8 cellular contexts compared by ENCODE assay signal in the genomic region with DNA sequence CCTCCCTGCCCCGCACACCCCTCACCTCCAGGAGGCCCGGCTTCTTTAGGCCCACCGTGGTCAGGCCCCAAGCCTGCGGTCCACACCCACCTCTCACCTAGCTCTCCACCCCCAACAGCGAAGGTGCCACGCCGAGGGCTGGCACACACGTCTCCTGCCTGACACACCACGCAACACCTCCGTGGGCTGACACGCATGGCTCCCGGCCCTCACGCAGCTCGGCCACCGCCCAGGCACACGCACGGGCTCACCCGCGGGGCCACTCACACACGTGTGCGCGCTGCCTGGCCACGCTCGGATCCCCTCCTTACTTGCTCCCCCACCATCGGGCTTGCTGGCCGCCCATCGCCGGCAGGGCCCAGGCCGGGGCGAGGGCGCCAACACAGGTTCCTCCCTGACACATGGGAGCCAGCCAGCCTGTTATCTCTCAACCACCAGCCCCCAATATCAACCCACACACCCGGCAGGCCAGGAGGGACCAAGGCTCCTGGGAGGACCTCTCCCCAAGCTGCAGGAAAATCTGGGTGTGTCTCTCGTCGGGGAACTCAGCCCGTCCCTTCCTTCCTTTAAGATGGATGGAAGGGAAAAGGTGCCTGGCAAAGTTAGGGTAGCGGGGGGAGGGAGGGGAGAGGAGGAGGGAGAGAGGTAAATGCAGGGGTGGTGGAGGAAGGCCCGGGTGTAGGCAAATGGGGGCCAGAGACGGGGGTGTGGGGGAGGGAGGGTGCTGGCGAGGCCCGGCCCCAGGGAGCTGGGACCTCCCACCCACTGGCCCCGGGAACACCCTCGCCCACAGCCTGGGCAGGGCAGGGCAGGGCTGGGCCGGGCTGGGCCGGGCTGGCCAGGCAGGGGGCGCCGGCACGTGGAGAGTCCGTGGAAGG. TPM values are rescaled to one million over a fixed set of nuclear protein-coding genes. Genes with fewer than 3 reads are reported as not detected.
DNase-seq lines count a peak whose midpoint lies in the region; ATAC-seq and TF ChIP-seq lines count a peak whose summit lies in the region.

No MANE protein-coding gene starts in this region.

- H3K4me1 ChIP-seq in iPS-15b (ENCODE audit: control insufficient read depth, insufficient read depth, low read length) (peaks cover 7% of the 10 kb centered on the region), smooth muscle cell (ENCODE audit: low read depth) (peaks cover 14% of the 10 kb centered on the region)

- TF ChIP-seq CTCF in smooth muscle cell (IDR thresholded peaks at IDR 0.05; ENCODE audit: borderline replicate concordance, insufficient read depth, poor library complexity, severe bottlenecking): no peak

- H3K4me3 ChIP-seq in iPS-15b (ENCODE audit: low read depth, low read length) (peak overlapping the region; percentile 84), smooth muscle cell (peak overlapping the region; percentile 70)

- 4% methylated on average over 29 of the region's 48 CpGs for WGBS in smooth muscle cell (ENCODE audit: low lambda C conversion rate)

- H3K9ac ChIP-seq in iPS-15b (ENCODE audit: low read depth, low read length) (peak overlapping the region; percentile 47), smooth muscle cell (ENCODE audit: low read depth) (peak overlapping the region; percentile 30)

- peaks cover 25% of the 10 kb centered on the region for H4K20me1 ChIP-seq in smooth muscle cell (ENCODE audit: low read depth)

- peaks cover 21% of the 10 kb centered on the region for H3K36me3 ChIP-seq in iPS-15b (ENCODE audit: control insufficient read depth, insufficient read depth, low read length)
- H3K36me3 ChIP-seq in smooth muscle cell (ENCODE audit: low read depth): no peaks in the 10 kb centered on the region

- H3F3A ChIP-seq in smooth muscle cell (ENCODE audit: low read depth): peaks cover 14% of the 10 kb centered on the region

- ATAC-seq in HG02938 (IDR thresholded peaks at IDR 0.05; ENCODE audit: unreplicated experiment): peak; percentile 20

- H3K4me2 ChIP-seq in smooth muscle cell: peak overlapping the region; percentile 95

- no peak overlapping the region for H2AFZ ChIP-seq in smooth muscle cell (ENCODE audit: low read depth)

- H3K27me3 ChIP-seq in iPS-15b (ENCODE audit: control insufficient read depth, insufficient read depth, low read length): no peaks in the 10 kb centered on the region
- no peaks in the 10 kb centered on the region for H3K27me3 ChIP-seq in smooth muscle cell (ENCODE audit: low read depth)

- H3K9me3 ChIP-seq in iPS-15b (ENCODE audit: control insufficient read depth, insufficient read depth, low read length) (no peaks in the 10 kb centered on the region), smooth muscle cell (replicated peaks; ENCODE audit: low read depth) (no peaks in the 10 kb centered on the region)

- peak overlapping the region; percentile 50 for H3K27ac ChIP-seq in smooth muscle cell (ENCODE audit: low read depth)

- DNase-seq in NCI-H446 (lab: John Stamatoyannopoulos, UW) (peak; percentile 48 to 49), NCI-H446 treated with DMSO at 0.1 percent for 48 hours (lab: John Stamatoyannopoulos, UW) (no peak), RPMI8226 (peak; percentile 46), amniotic epithelial cell (ENCODE audit: low read depth) (peak; percentile 30), smooth muscle cell (lab: John Stamatoyannopoulos, UW; ENCODE audit: unreplicated experiment) (no peak), NCI-H187 treated with DMSO at 0.1 percent for 48 hours (lab: John Stamatoyannopoulos, UW) (no peak)

- H3K79me2 ChIP-seq in smooth muscle cell (ENCODE audit: low read depth): peaks cover 26% of the 10 kb centered on the region

RNA-seq across cellular contexts. Expression of gene ELOVL1, which starts 0.5 kb away (rescaled TPM):
- total RNA-seq in smooth muscle cell: 57.0 and 109 TPM in 2 replicates
- 101 and 104 TPM in 2 replicates for polyA plus RNA-seq in smooth muscle cell

RNA-seq across cellular contexts. Expression of gene CDC20, which starts 8.5 kb away (rescaled TPM):
- total RNA-seq in smooth muscle cell: 7.8 and 17.4 TPM in 2 replicates
- polyA plus RNA-seq in smooth muscle cell: 17.2 and 18.7 TPM in 2 replicates

RNA-seq across cellular contexts. Expression of gene MED8, which starts 22.3 kb away (rescaled TPM):
- 61.4 and 75.2 TPM in 2 replicates for total RNA-seq in smooth muscle cell
- 76.3 and 77.4 TPM in 2 replicates for polyA plus RNA-seq in smooth muscle cell

RNA-seq across cellular contexts. Expression of gene SZT2, which starts 22.4 kb away (rescaled TPM):
- total RNA-seq in smooth muscle cell: 12.3 and 20.8 TPM in 2 replicates
- polyA plus RNA-seq in smooth muscle cell: 9.0 and 13.6 TPM in 2 replicates

RNA-seq across cellular contexts. Expression of gene MPL, which starts 29.6 kb away (rescaled TPM):
- total RNA-seq in smooth muscle cell: not detected in 2 replicates
- not detected in 2 replicates for polyA plus RNA-seq in smooth muscle cell

Comparison
In these comparisons a context has a peak if more than half of its experiments do, and no peak if none do; other contexts are left out.
1. DNase-seq: peak in NCI-H446 (2 of 2), RPMI8226 (single experiment) and amniotic epithelial cell (single experiment); none in NCI-H446 treated with DMSO at 0.1 percent for 48 hours (single experiment), smooth muscle cell (single experiment) and NCI-H187 treated with DMSO at 0.1 percent for 48 hours (single experiment).